In genomic region chr6:110884321-110884720, GRCh38 we compare ENCODE assay signal across 12 cellular contexts. TPM values are rescaled to one million over a fixed set of nuclear protein-coding genes. Genes with fewer than 3 reads are reported as not detected.
A peak's percentile ranks its signal among the peaks of the same experiment; 100 is the strongest.
DNase-seq lines count a peak whose midpoint lies in the region; ATAC-seq and TF ChIP-seq lines count a peak whose summit lies in the region.
"Had no signal": no experiment of that assay in that cellular context is flagged by ENCODE, and none has a peak within 500 bp of the region (broad histone marks: within the 10 kb centered on the region; RNA-seq: fewer than 3 reads in every experiment).

No MANE protein-coding gene starts in this region.

- H3K4me3 Mint-ChIP-seq in activated CD4-positive, alpha-beta T cell treated with anti-CD3 and anti-CD28 coated beads, Interleukin-2, amount 10 ng/mL, durations not matched to agents 7 days and 5 days: no peak overlapping the region
- H3K4me3 Mint-ChIP-seq in activated CD4-positive, alpha-beta memory T cell treated with anti-CD3 and anti-CD28 coated beads for 36 hours: no peak overlapping the region
- peak overlapping the region in 9 of 10 donors; percentile 1 to 64 (median 31) for H3K4me3 Mint-ChIP-seq in naive thymus-derived CD8-positive, alpha-beta T cell

- peak overlapping the region; percentile 10; the same call in 1 of the 2 replicates for H3K4me3 ChIP-seq in GM12864 (ENCODE audit: low read depth, low read length)
- H3K4me3 ChIP-seq in psoas muscle: no peak overlapping the region
- H3K4me3 ChIP-seq: pancreas had no signal

- no peaks in the 10 kb centered on the region for H3K9me3 Mint-ChIP-seq in activated CD4-positive, alpha-beta T cell treated with anti-CD3 and anti-CD28 coated beads, Interleukin-2, amount 10 ng/mL, durations not matched to agents 7 days and 5 days
- no peaks in the 10 kb centered on the region for H3K9me3 Mint-ChIP-seq in activated CD4-positive, alpha-beta memory T cell treated with anti-CD3 and anti-CD28 coated beads for 36 hours
- H3K9me3 Mint-ChIP-seq in naive thymus-derived CD8-positive, alpha-beta T cell: no peaks in the 10 kb centered on the region

- peaks cover 57% of the 10 kb centered on the region for H3K4me1 ChIP-seq in psoas muscle

- H3K36me3 Mint-ChIP-seq in activated CD4-positive, alpha-beta T cell treated with anti-CD3 and anti-CD28 coated beads, Interleukin-2, amount 10 ng/mL, durations not matched to agents 7 days and 5 days (ENCODE audit: low read depth): peaks cover 27% of the 10 kb centered on the region
- peaks cover 19% of the 10 kb centered on the region for H3K36me3 Mint-ChIP-seq in activated CD4-positive, alpha-beta memory T cell treated with anti-CD3 and anti-CD28 coated beads for 36 hours
- H3K36me3 Mint-ChIP-seq in naive thymus-derived CD8-positive, alpha-beta T cell: peaks cover 0 to 10% (median 0%) of the 10 kb centered on the region in 3 donors

- POLR2A ChIA-PET in activated CD4-positive, alpha-beta T cell treated with anti-CD3 and anti-CD28 coated beads, Interleukin-2, amount 10 ng/mL, durations not matched to agents 7 days and 5 days (lab: Charles Lee): interaction anchor here (0.7 kb wide), 1 partner anchor 351 kb away, joined by 3 read pairs; no protein-coding TSS in a partner anchor
- POLR2A ChIA-PET in activated CD4-positive, alpha-beta memory T cell treated with anti-CD3 and anti-CD28 coated beads for 36 hours (lab: Charles Lee): interaction anchor here (2.1 kb wide), 1 partner anchor 10 kb away, joined by 14 read pairs; the partner anchor contains the start of gene AMD1
- POLR2A ChIA-PET in naive thymus-derived CD8-positive, alpha-beta T cell (lab: Charles Lee): interaction anchor here (3.1 kb wide), 1 partner anchor 10 kb away, joined by 21 read pairs; the partner anchor contains the start of gene AMD1

- no peak for TF ChIP-seq CTCF in GM12864 (IDR thresholded peaks at IDR 0.05; ENCODE audit: low read depth, low read length, missing control alignments)
- no peak for TF ChIP-seq CTCF in psoas muscle (IDR thresholded peaks at IDR 0.05)

- H3K27ac Mint-ChIP-seq in activated CD4-positive, alpha-beta T cell treated with anti-CD3 and anti-CD28 coated beads, Interleukin-2, amount 10 ng/mL, durations not matched to agents 7 days and 5 days: peak overlapping the region; percentile 20
- peak overlapping the region; percentile 65 for H3K27ac Mint-ChIP-seq in activated CD4-positive, alpha-beta memory T cell treated with anti-CD3 and anti-CD28 coated beads for 36 hours
- H3K27ac Mint-ChIP-seq in naive thymus-derived CD8-positive, alpha-beta T cell: peak overlapping the region in 9 of 10 donors; percentile 16 to 84 (median 66)

- no peaks in the 10 kb centered on the region for H3K27me3 ChIP-seq in psoas muscle (ENCODE audit: insufficient read depth in 3 of 3, low read length in 2 of 3)
- H3K27me3 ChIP-seq: pancreas had no signal

- no peaks in the 10 kb centered on the region for H3K27me3 Mint-ChIP-seq in activated CD4-positive, alpha-beta T cell treated with anti-CD3 and anti-CD28 coated beads, Interleukin-2, amount 10 ng/mL, durations not matched to agents 7 days and 5 days
- H3K27me3 Mint-ChIP-seq in activated CD4-positive, alpha-beta memory T cell treated with anti-CD3 and anti-CD28 coated beads for 36 hours: no peaks in the 10 kb centered on the region
- no peaks in the 10 kb centered on the region for H3K27me3 Mint-ChIP-seq in naive thymus-derived CD8-positive, alpha-beta T cell

- CTCF ChIA-PET in activated CD4-positive, alpha-beta T cell treated with anti-CD3 and anti-CD28 coated beads, Interleukin-2, amount 10 ng/mL, durations not matched to agents 7 days and 5 days (lab: Charles Lee): no interaction called here
- CTCF ChIA-PET in activated CD4-positive, alpha-beta memory T cell treated with anti-CD3 and anti-CD28 coated beads for 36 hours (lab: Charles Lee): no interaction called here

- 88 to 95% (median 91%) methylated on average over 3 of the region's 3 CpGs for WGBS in psoas muscle, 3 donors

- no peak for DNase-seq in activated CD4-positive, alpha-beta T cell treated with anti-CD3 and anti-CD28 coated beads, Interleukin-2, amount 10 ng/mL, durations not matched to agents 7 days and 5 days
- DNase-seq in activated CD4-positive, alpha-beta T cell treated with anti-CD3 and anti-CD28 coated beads, Interleukin-2, amount 50 U/mL, for 4 hours: no peak
- no peak for DNase-seq in GM12864 (ENCODE audit: low read depth)
- no peak for DNase-seq in activated CD4-positive, alpha-beta memory T cell treated with anti-CD3 and anti-CD28 coated beads for 36 hours
- DNase-seq in naive thymus-derived CD8-positive, alpha-beta T cell: no peak
- no peak for DNase-seq in psoas muscle
- DNase-seq in GM19238 (ENCODE audit: insufficient read length, low spot score): no peak
- DNase-seq: DMS 273 treated with DMSO at 0.1 percent for 48 hours; effector CD4-positive, alpha-beta T cell; foreskin fibroblast; pancreas had no signal

- peaks cover 76% of the 10 kb centered on the region for H3K4me1 Mint-ChIP-seq in activated CD4-positive, alpha-beta T cell treated with anti-CD3 and anti-CD28 coated beads, Interleukin-2, amount 10 ng/mL, durations not matched to agents 7 days and 5 days
- peaks cover 80% of the 10 kb centered on the region for H3K4me1 Mint-ChIP-seq in activated CD4-positive, alpha-beta memory T cell treated with anti-CD3 and anti-CD28 coated beads for 36 hours (ENCODE audit: low read depth)
- peaks cover 27 to 88% (median 77%) of the 10 kb centered on the region in 4 donors for H3K4me1 Mint-ChIP-seq in naive thymus-derived CD8-positive, alpha-beta T cell

- no peak overlapping the region for H3K27ac ChIP-seq in psoas muscle
- H3K27ac ChIP-seq: pancreas had no signal

- ATAC-seq in naive thymus-derived CD8-positive, alpha-beta T cell: no peak
- ATAC-seq in esophagus mucosa: no peak
- no peak for ATAC-seq in psoas muscle
- ATAC-seq: pancreas had no signal

- H3K9me3 ChIP-seq in psoas muscle: no peaks in the 10 kb centered on the region
- H3K9me3 ChIP-seq: pancreas had no signal

- peaks cover 0 to 8% of the 10 kb centered on the region in 2 donors for H3K36me3 ChIP-seq in psoas muscle (ENCODE audit: insufficient read depth in 1 of 2, low read depth in 1 of 2)
- H3K36me3 ChIP-seq: pancreas had no signal

- intact Hi-C loops in activated CD4-positive, alpha-beta memory T cell treated with anti-CD3 and anti-CD28 coated beads for 36 hours (cut with micrococcal nuclease): no loop called here
- intact Hi-C loops in psoas muscle (cut with DNase I): loop anchor here in 1 of 2 donors (5.0 kb wide), 1 partner anchor 202 kb away; no protein-coding TSS in a partner anchor

RNA-seq across cellular contexts. Expression of gene AMD1, which starts 9.7 kb away (rescaled TPM):
- 100 to 1,000 TPM in 1 of 2 experiments, 10 to 100 TPM in 1; 76.5 to 103 TPM for total RNA-seq in activated CD4-positive, alpha-beta T cell treated with anti-CD3 and anti-CD28 coated beads, Interleukin-2, amount 10 ng/mL, durations not matched to agents 7 days and 5 days
- total RNA-seq in activated CD4-positive, alpha-beta memory T cell treated with anti-CD3 and anti-CD28 coated beads for 36 hours: 10 to 100 TPM; 79.1 to 84.3 TPM
- 10 to 100 TPM; 68.0 to 68.1 TPM for total RNA-seq in naive thymus-derived CD8-positive, alpha-beta T cell
- polyA plus RNA-seq in naive thymus-derived CD8-positive, alpha-beta T cell: 10 to 100 TPM; 35.9 to 45.6 (median 44.7) TPM
- total RNA-seq in esophagus mucosa: 80.8 TPM
- 10 to 100 TPM; 19.2 to 46.6 (median 42.8) TPM for total RNA-seq in psoas muscle
- 10 to 100 TPM; 23.0 to 73.1 (median 31.7) TPM for polyA plus RNA-seq in psoas muscle

Comparison
In these comparisons a context has a peak if more than half of its experiments do, and no peak if none do; other contexts are left out.
1. H3K4me3 Mint-ChIP-seq: peak in naive thymus-derived CD8-positive, alpha-beta T cell (9 of 10); none in activated CD4-positive, alpha-beta T cell treated with anti-CD3 and anti-CD28 coated beads, Interleukin-2, amount 10 ng/mL, durations not matched to agents 7 days and 5 days (single experiment) and activated CD4-positive, alpha-beta memory T cell treated with anti-CD3 and anti-CD28 coated beads for 36 hours (single experiment).
2. Peak in every context shown above with its lines, with median percentiles within 50 percentile points of each other: H3K27ac Mint-ChIP-seq.